ENCODE assay signal across 20 cellular contexts in the genomic region with DNA sequence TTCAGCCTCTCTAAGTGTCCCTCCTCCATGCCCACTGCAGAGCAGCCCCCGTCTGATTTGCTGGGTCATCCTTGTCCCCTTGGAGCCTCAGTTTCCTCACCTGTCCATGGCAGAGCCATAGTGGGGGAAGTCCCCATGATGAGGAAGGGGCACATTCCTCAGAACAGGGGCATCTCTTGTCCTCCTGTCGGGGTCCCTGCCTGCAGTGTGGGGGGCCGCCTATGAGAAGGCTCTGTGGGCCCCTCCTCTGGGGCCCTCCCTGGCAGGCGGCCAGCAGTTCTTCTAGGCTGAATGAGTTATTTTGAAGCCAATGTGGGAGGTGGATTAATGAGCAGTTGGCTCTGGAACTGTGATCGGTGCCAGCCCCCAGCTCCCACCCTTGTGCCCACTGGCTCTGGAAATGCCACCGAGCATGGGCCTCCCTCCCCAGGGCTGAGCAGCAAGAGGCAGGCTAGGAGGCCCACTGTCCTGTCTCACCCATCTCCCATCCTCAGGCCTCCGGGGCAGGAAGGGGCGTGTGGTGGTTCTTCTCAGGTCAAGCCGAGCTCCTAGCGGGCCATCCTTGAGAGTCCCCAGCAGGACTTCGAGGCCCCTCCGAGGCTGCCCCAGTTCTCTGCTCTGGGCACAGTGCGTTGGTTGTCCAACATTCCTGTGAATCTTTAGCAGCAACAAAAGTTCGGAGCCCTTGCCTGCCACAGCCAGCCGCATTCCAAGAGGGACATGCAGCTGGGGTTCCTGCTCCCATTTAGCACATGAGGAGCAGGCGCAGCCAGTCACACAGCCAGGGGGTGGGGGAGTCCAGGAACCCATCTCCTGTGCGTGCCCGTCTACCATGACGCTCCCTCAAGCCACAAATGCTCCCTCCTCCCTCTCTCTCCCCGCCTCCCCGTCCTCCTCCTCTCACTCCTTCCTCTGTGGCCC. TPM values are rescaled to one million over a fixed set of nuclear protein-coding genes. Genes with fewer than 3 reads are reported as not detected.
DNase-seq lines count a peak whose midpoint lies in the region; ATAC-seq and TF ChIP-seq lines count a peak whose summit lies in the region.
"Had no signal": no experiment of that assay in that cellular context is flagged by ENCODE, and none has a peak within 500 bp of the region (broad histone marks: within the 10 kb centered on the region; RNA-seq: fewer than 3 reads in every experiment).

No MANE protein-coding gene starts in this region.

- H3K27me3 ChIP-seq in neural progenitor cell (no peaks in the 10 kb centered on the region), thyroid gland (no peaks in the 10 kb centered on the region)
- H3K27me3 ChIP-seq: SJCRH30 had no signal

- H3K4me1 ChIP-seq in neural progenitor cell (no peaks in the 10 kb centered on the region), thyroid gland (peaks cover 4 to 10% of the 10 kb centered on the region in 2 donors)

- H3K9ac ChIP-seq in neural progenitor cell: no peak overlapping the region

- no peak overlapping the region for H2AFZ ChIP-seq in neural progenitor cell (replicated peaks)

- no peak overlapping the region for H3K27ac ChIP-seq in neural progenitor cell
- no peak overlapping the region for H3K27ac ChIP-seq in thyroid gland
- H3K27ac ChIP-seq: SJCRH30 had no signal

- no peaks in the 10 kb centered on the region for H3K79me2 ChIP-seq in neural progenitor cell (ENCODE audit: low read depth)

- 67 to 70% methylated on average over 17 to 20 of the region's 21 CpGs for WGBS in thyroid gland, 2 donors

- TF ChIP-seq POLR2A in thyroid gland (IDR thresholded peaks at IDR 0.05): no peak

- H3K9me3 ChIP-seq in neural progenitor cell (ENCODE audit: low read depth): no peaks in the 10 kb centered on the region
- no peaks in the 10 kb centered on the region for H3K9me3 ChIP-seq in thyroid gland

- H3F3A ChIP-seq in neural progenitor cell (ENCODE audit: low read depth): peaks cover 10% of the 10 kb centered on the region

- no peaks in the 10 kb centered on the region for H3K36me3 ChIP-seq in neural progenitor cell
- no peaks in the 10 kb centered on the region for H3K36me3 ChIP-seq in thyroid gland
- H3K36me3 ChIP-seq: SJCRH30 had no signal

- H3K4me2 ChIP-seq in neural progenitor cell: no peak overlapping the region

- H3K36me3 Mint-ChIP-seq in dendritic cell treated with granulocyte-macrophage colony-stimulating factor and Interleukin-4, amounts not matched to agents 40 ng/mL and 50 ng/mL, for 4 days (ENCODE audit: low read depth): no peaks in the 10 kb centered on the region
- H3K36me3 Mint-ChIP-seq in neural progenitor cell: no peaks in the 10 kb centered on the region
- H3K36me3 Mint-ChIP-seq: CD4-positive, CD25-positive, alpha-beta regulatory T cell had no signal

- intact Hi-C loops in Right ventricle myocardium inferior (cut with DNase I): no loop called here
- intact Hi-C loops in left cardiac atrium (cut with DNase I): no loop called here
- intact Hi-C loops in dendritic cell treated with granulocyte-macrophage colony-stimulating factor and Interleukin-4, amounts not matched to agents 40 ng/mL and 50 ng/mL, for 4 days (cut with micrococcal nuclease): no loop called here
- intact Hi-C loops in thyroid gland (cut with DNase I): no loop called here

- ATAC-seq in Right ventricle myocardium inferior (no peak), left cardiac atrium (no peak), HG03439 (IDR thresholded peaks at IDR 0.05; ENCODE audit: unreplicated experiment) (no peak)
- ATAC-seq: Panc1 had no signal

- TF ChIP-seq CTCF in neural progenitor cell (IDR thresholded peaks at IDR 0.05) (no peak), thyroid gland (IDR thresholded peaks at IDR 0.05) (no peak)

- H3K27me3 Mint-ChIP-seq in dendritic cell treated with granulocyte-macrophage colony-stimulating factor and Interleukin-4, amounts not matched to agents 40 ng/mL and 50 ng/mL, for 4 days: peaks cover 5% of the 10 kb centered on the region
- H3K27me3 Mint-ChIP-seq in neural progenitor cell (ENCODE audit: insufficient read depth, low read depth): peaks cover 3% of the 10 kb centered on the region
- H3K27me3 Mint-ChIP-seq: CD4-positive, CD25-positive, alpha-beta regulatory T cell had no signal

- peaks cover 28% of the 10 kb centered on the region for H3K4me1 Mint-ChIP-seq in dendritic cell treated with granulocyte-macrophage colony-stimulating factor and Interleukin-4, amounts not matched to agents 40 ng/mL and 50 ng/mL, for 4 days (ENCODE audit: low read depth)
- no peaks in the 10 kb centered on the region for H3K4me1 Mint-ChIP-seq in neural progenitor cell
- H3K4me1 Mint-ChIP-seq: CD4-positive, CD25-positive, alpha-beta regulatory T cell had no signal

- no peaks in the 10 kb centered on the region for H3K9me3 Mint-ChIP-seq in dendritic cell treated with granulocyte-macrophage colony-stimulating factor and Interleukin-4, amounts not matched to agents 40 ng/mL and 50 ng/mL, for 4 days
- H3K9me3 Mint-ChIP-seq in neural progenitor cell: no peaks in the 10 kb centered on the region
- H3K9me3 Mint-ChIP-seq: CD4-positive, CD25-positive, alpha-beta regulatory T cell had no signal

- no peak overlapping the region for H3K4me3 ChIP-seq in neural progenitor cell
- H3K4me3 ChIP-seq in thyroid gland (replicated peaks in 1 of 3): no peak overlapping the region
- H3K4me3 ChIP-seq: SJCRH30 had no signal

- no peak overlapping the region for H3K4me3 Mint-ChIP-seq in dendritic cell treated with granulocyte-macrophage colony-stimulating factor and Interleukin-4, amounts not matched to agents 40 ng/mL and 50 ng/mL, for 4 days
- H3K4me3 Mint-ChIP-seq in neural progenitor cell: no peak overlapping the region
- H3K4me3 Mint-ChIP-seq: CD4-positive, CD25-positive, alpha-beta regulatory T cell had no signal

- H4K20me1 ChIP-seq in neural progenitor cell (ENCODE audit: low read depth): no peaks in the 10 kb centered on the region

- peak overlapping the region; percentile 28 for H3K27ac Mint-ChIP-seq in dendritic cell treated with granulocyte-macrophage colony-stimulating factor and Interleukin-4, amounts not matched to agents 40 ng/mL and 50 ng/mL, for 4 days
- peak overlapping the region; percentile 10 for H3K27ac Mint-ChIP-seq in neural progenitor cell
- H3K27ac Mint-ChIP-seq: CD4-positive, CD25-positive, alpha-beta regulatory T cell had no signal

- DNase-seq in Right ventricle myocardium inferior (ENCODE audit: missing footprints) (peak; percentile 37), left cardiac atrium (no peak), neural progenitor cell (ENCODE audit: low spot score) (peak; percentile 38), putamen (ENCODE audit: low spot score) (no peak), NCI-H2171 (lab: John Stamatoyannopoulos, UW) (no peak), thyroid gland (no peak)
- DNase-seq: CD4-positive, CD25-positive, alpha-beta regulatory T cell; DND-41; KBM-7; MM.1S; NCI-H1048; NCI-H1436; NCI-H187 treated with DMSO at 0.1 percent for 48 hours; NCI-H2227 treated with DMSO at 0.1 percent for 48 hours; NCI-H510A treated with DMSO at 0.1 percent for 48 hours; NCI-H748 treated with DMSO at 0.1 percent for 48 hours; SJCRH30 had no signal

RNA-seq across cellular contexts. Expression of a gene that starts 57.2 kb away (rescaled TPM):
- total RNA-seq in Right ventricle myocardium inferior (not detected), left cardiac atrium (1 to 10 TPM in 1 of 2 donors, under 1 TPM in 1; 0.18 to 1.2 TPM), neural progenitor cell (ENCODE audit: low replicate concordance) (not detected in 2 replicates), thyroid gland (not detected)

Comparison
In these comparisons a context has a peak if more than half of its experiments do, and no peak if none do; other contexts are left out.
1. DNase-seq: peak in Right ventricle myocardium inferior (single experiment) and neural progenitor cell (single experiment); none in left cardiac atrium (single experiment), putamen (single experiment), NCI-H2171 (single experiment) and thyroid gland (0 of 2).